Comparison of ENCODE assay signal across 8 cellular contexts in genomic region chr5:141330299-141331080, GRCh38. TPM values are rescaled to one million over a fixed set of nuclear protein-coding genes. Genes with fewer than 3 reads are reported as not detected.
DNase-seq lines count a peak whose midpoint lies in the region; ATAC-seq and TF ChIP-seq lines count a peak whose summit lies in the region.

PCDHGA1 (plus strand) TSS chr5:141330514.

- H3K9ac ChIP-seq in Loucy (ENCODE audit: low read depth, low read length, poor library complexity, severe bottlenecking): no peak within 1 kb of the TSS

- peaks cover 27% of the 10 kb centered on the region for H3K9me3 Mint-ChIP-seq in activated T-helper 2 cell treated with anti-CD3 and anti-CD28 coated beads, Interferon-gamma antibody, Interleukin-2, Interleukin-4, amounts not matched to agents 10 μg/mL and 5 μg/mL and 100 μg/mL, durations not matched to agents 14 hours and 24 hours and 36 hours
- H3K9me3 Mint-ChIP-seq in memory B cell: peaks cover 7% of the 10 kb centered on the region
- H3K9me3 Mint-ChIP-seq in nephron progenitor cell: peaks cover 92% of the 10 kb centered on the region

- intact Hi-C loops in Right ventricle myocardium inferior (cut with DNase I): no loop called here
- intact Hi-C loops in cardiac septum (cut with DNase I): no loop called here
- intact Hi-C loops in activated T-helper 2 cell treated with anti-CD3 and anti-CD28 coated beads, Interferon-gamma antibody, Interleukin-2, Interleukin-4, amounts not matched to agents 10 μg/mL and 5 μg/mL and 100 μg/mL, durations not matched to agents 14 hours and 24 hours and 36 hours (cut with micrococcal nuclease): no loop called here

- peak; percentile 45 for DNase-seq in Right ventricle myocardium inferior (ENCODE audit: missing footprints)
- DNase-seq in cardiac septum (ENCODE audit: low spot score): no peak
- DNase-seq in activated T-helper 2 cell treated with anti-CD3 and anti-CD28 coated beads, Interferon-gamma antibody, Interleukin-2, Interleukin-4, amounts not matched to agents 10 μg/mL and 5 μg/mL and 100 μg/mL, durations not matched to agents 14 hours and 24 hours and 36 hours (ENCODE audit: low spot score): no peak
- DNase-seq in memory B cell (ENCODE audit: low spot score in 2 of 2): no peak
- no peak for DNase-seq in nephron progenitor cell
- DNase-seq in NCI-H1417 (lab: John Stamatoyannopoulos, UW): no peak

- H3K4me3 ChIP-seq in Loucy (ENCODE audit: low read length, poor library complexity, severe bottlenecking): no peak within 1 kb of the TSS

- no peaks in the 10 kb centered on the region for H3K36me3 ChIP-seq in Loucy (ENCODE audit: insufficient read depth, low read length)

- peak within 1 kb of the TSS; percentile 32 for H3K4me3 Mint-ChIP-seq in activated T-helper 2 cell treated with anti-CD3 and anti-CD28 coated beads, Interferon-gamma antibody, Interleukin-2, Interleukin-4, amounts not matched to agents 10 μg/mL and 5 μg/mL and 100 μg/mL, durations not matched to agents 14 hours and 24 hours and 36 hours (ENCODE audit: low read depth)
- peak within 1 kb of the TSS; percentile 24 for H3K4me3 Mint-ChIP-seq in memory B cell
- no peak within 1 kb of the TSS for H3K4me3 Mint-ChIP-seq in nephron progenitor cell

- H3K9me2 ChIP-seq in Loucy (replicated peaks; ENCODE audit: low read depth, low read length): no peaks in the 10 kb centered on the region

- peaks cover 29% of the 10 kb centered on the region for H3K27me3 Mint-ChIP-seq in activated T-helper 2 cell treated with anti-CD3 and anti-CD28 coated beads, Interferon-gamma antibody, Interleukin-2, Interleukin-4, amounts not matched to agents 10 μg/mL and 5 μg/mL and 100 μg/mL, durations not matched to agents 14 hours and 24 hours and 36 hours (ENCODE audit: low read depth)
- peaks cover 17% of the 10 kb centered on the region for H3K27me3 Mint-ChIP-seq in memory B cell
- peaks cover 16% of the 10 kb centered on the region for H3K27me3 Mint-ChIP-seq in nephron progenitor cell (ENCODE audit: low read depth, poor library complexity)

- ATAC-seq in Right ventricle myocardium inferior: peak; percentile 62
- peak; percentile 48 for ATAC-seq in memory B cell (ENCODE audit: low read depth)
- ATAC-seq in HG03097 (IDR thresholded peaks at IDR 0.05; ENCODE audit: low FRiP score, unreplicated experiment): no peak

- H3F3A ChIP-seq in Loucy (ENCODE audit: low read depth): no peaks in the 10 kb centered on the region

- H3K4me2 ChIP-seq in Loucy (ENCODE audit: low read depth, low read length, poor library complexity, severe bottlenecking): no peak within 1 kb of the TSS

- H4K20me1 ChIP-seq in Loucy (ENCODE audit: insufficient read depth, low read length, poor library complexity, severe bottlenecking): no peaks in the 10 kb centered on the region

- no peaks in the 10 kb centered on the region for H3K79me2 ChIP-seq in Loucy (ENCODE audit: insufficient read depth, low read length)

- H2AFZ ChIP-seq in Loucy (ENCODE audit: low read length): no peak within 1 kb of the TSS

- no peaks in the 10 kb centered on the region for H3K36me3 Mint-ChIP-seq in activated T-helper 2 cell treated with anti-CD3 and anti-CD28 coated beads, Interferon-gamma antibody, Interleukin-2, Interleukin-4, amounts not matched to agents 10 μg/mL and 5 μg/mL and 100 μg/mL, durations not matched to agents 14 hours and 24 hours and 36 hours (ENCODE audit: low read depth)
- peaks cover 5% of the 10 kb centered on the region for H3K36me3 Mint-ChIP-seq in memory B cell
- H3K36me3 Mint-ChIP-seq in nephron progenitor cell (ENCODE audit: low read depth): peaks cover 18% of the 10 kb centered on the region

- H3K4me1 ChIP-seq in Loucy (ENCODE audit: insufficient read depth, low read length, poor library complexity, severe bottlenecking): no peaks in the 10 kb centered on the region

- H3K27me3 ChIP-seq in Loucy (ENCODE audit: insufficient read depth, low read length, poor library complexity, severe bottlenecking): no peaks in the 10 kb centered on the region

- TF ChIP-seq CTCF in Loucy (conservative IDR thresholded peaks at IDR 0.05; ENCODE audit: low read length) (peak; percentile 1), nephron progenitor cell (IDR thresholded peaks at IDR 0.05) (no peak)

- H3K9me3 ChIP-seq in Loucy (ENCODE audit: insufficient read depth, low read depth, low read length): no peaks in the 10 kb centered on the region

- H3K4me1 Mint-ChIP-seq in activated T-helper 2 cell treated with anti-CD3 and anti-CD28 coated beads, Interferon-gamma antibody, Interleukin-2, Interleukin-4, amounts not matched to agents 10 μg/mL and 5 μg/mL and 100 μg/mL, durations not matched to agents 14 hours and 24 hours and 36 hours (ENCODE audit: low read depth): peaks cover 9% of the 10 kb centered on the region
- H3K4me1 Mint-ChIP-seq in memory B cell (peaks cover 6% of the 10 kb centered on the region), nephron progenitor cell (no peaks in the 10 kb centered on the region)

- no peak within 1 kb of the TSS for H3K27ac Mint-ChIP-seq in activated T-helper 2 cell treated with anti-CD3 and anti-CD28 coated beads, Interferon-gamma antibody, Interleukin-2, Interleukin-4, amounts not matched to agents 10 μg/mL and 5 μg/mL and 100 μg/mL, durations not matched to agents 14 hours and 24 hours and 36 hours
- H3K27ac Mint-ChIP-seq in memory B cell (no peak within 1 kb of the TSS), nephron progenitor cell (no peak within 1 kb of the TSS)

RNA-seq across cellular contexts. Expression of gene PCDHGA1, which starts in this region (rescaled TPM):
- total RNA-seq in Right ventricle myocardium inferior: 3.2 TPM
- total RNA-seq in cardiac septum: 4.6 TPM
- 0.09 and 0.14 TPM in 2 replicates for total RNA-seq in activated T-helper 2 cell treated with anti-CD3 and anti-CD28 coated beads, Interferon-gamma antibody, Interleukin-2, Interleukin-4, amounts not matched to agents 10 μg/mL and 5 μg/mL and 100 μg/mL, durations not matched to agents 14 hours and 24 hours and 36 hours
